Comparison of ENCODE assay signal across 15 cellular contexts in the genomic region with DNA sequence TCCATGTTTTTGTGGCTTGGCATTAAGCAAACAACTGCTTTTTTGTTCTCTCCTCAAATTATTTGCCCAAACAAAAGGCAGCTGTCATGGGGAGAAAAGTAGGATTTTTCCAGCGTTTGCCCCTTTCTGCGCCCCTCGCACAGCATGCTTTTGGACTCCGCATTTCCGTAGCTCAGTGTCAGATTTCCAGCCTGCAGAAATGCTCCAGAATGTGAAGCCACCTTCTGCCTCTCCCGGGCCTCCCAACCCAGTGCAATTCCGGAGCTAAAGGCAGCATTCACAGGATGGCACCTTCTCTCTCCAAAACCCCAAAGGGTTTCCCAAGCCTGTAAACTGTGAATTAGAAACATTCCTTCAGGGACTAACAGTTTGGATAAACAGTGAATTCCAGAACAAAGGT.
"Had no signal": no experiment of that assay in that cellular context is flagged by ENCODE, and none has a peak within 500 bp of the region (broad histone marks: within the 10 kb centered on the region; RNA-seq: fewer than 3 reads in every experiment).

No MANE protein-coding gene starts in this region.

- H3K36me3 ChIP-seq: left ventricle myocardium inferior, neutrophil, tibial artery had no signal

- H3K27ac ChIP-seq: left ventricle myocardium inferior, neutrophil had no signal

- H3K9me3 ChIP-seq: left ventricle myocardium inferior, neutrophil, tibial artery had no signal

- DNase-seq: activated CD4-positive, alpha-beta T cell treated with anti-CD3 and anti-CD28 coated beads, Interleukin-2, amount 50 U/mL, for 48 hours; activated CD4-positive, CD25-positive, alpha-beta regulatory T cell treated with anti-CD3 and anti-CD28 coated beads, Interleukin-2, amount 50 U/mL, for 72 hours; activated CD8-positive, alpha-beta memory T cell treated with anti-CD3 and anti-CD28 coated beads, Interleukin-2, amount 10 ng/mL, durations not matched to agents 7 days and 5 days; activated effector memory CD4-positive, alpha-beta T cell treated with Interleukin-2 at 50 U/mL for 16 hours; activated T-cell treated with anti-CD3 and anti-CD28 coated beads, Interleukin-2, amount 50 U/mL, for 24 hours; amniotic stem cell; cerebellar nuclear complex; head of caudate nucleus; islet precursor cell; left ventricle myocardium inferior; tibial artery had no signal

- H3K4me2 ChIP-seq: smooth muscle cell had no signal

- H3K27me3 ChIP-seq: tibial artery had no signal

- H3K4me3 ChIP-seq: left ventricle myocardium inferior, smooth muscle cell, tibial artery had no signal

- ATAC-seq: activated CD8-positive, alpha-beta memory T cell treated with anti-CD3 and anti-CD28 coated beads, Interleukin-2, amount 10 ng/mL, durations not matched to agents 7 days and 5 days; activated naive CD4-positive, alpha-beta T cell treated with anti-CD3 and anti-CD28 coated beads, Interleukin-2, amount 50 U/mL, for 72 hours; right cardiac atrium had no signal
